Comparison of ENCODE assay signal across 1 cellular context in the genomic region with DNA sequence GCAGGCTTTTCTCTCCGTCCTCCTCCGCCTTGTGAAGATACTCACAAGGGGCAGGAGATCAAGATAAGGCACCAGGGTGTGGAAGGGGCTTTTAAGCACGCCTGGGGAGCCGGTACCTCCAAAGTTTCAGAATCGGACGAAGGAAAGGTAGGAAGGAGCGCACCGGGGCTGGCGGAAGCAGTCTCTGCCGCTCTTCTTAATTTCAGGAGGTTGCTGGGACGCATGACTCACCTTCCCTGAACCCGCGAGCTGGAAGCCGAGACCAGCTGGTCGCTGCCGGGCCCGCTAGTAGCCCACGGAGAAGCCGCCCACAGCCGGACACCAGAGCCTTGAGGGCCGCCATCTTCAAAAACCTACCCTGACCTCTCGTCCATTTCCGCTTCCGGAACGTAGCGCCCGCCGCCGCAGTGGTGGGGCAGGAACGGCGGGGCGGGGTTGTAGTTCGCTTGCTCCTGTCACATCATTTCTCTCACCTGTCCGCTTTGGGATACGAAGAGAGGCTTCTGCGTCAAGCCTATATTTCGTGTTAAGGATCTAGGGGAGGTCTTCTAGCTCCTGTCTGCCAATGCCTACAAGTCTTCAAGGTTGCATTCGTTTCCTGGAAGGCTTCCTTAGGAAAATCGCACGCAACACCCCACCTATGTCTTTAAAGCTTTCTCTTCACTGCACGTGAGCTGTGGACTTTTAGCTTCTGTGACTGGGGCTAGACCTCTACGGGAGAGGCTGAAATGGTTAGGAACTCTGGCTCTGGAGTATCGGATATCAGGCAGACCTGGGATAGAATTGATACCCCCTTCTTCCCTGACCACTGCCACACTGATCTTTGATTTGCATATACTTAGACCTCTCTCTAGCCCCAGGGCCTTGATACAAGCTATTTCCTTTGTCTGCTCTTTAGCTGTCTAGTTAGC.
TF ChIP-seq lines count a peak whose summit lies in the region.

A gene (minus strand): TSS at position 355 of the 911 bp plus-strand sequence. CDS start 12 bp downstream, at position 343.

TF ChIP-seq in HepG2, 621 proteins besides CTCF, POLR2A, EP300 and RAD21 (continued from another document and continues in another):
- TF ChIP-seq, protein P1, sequence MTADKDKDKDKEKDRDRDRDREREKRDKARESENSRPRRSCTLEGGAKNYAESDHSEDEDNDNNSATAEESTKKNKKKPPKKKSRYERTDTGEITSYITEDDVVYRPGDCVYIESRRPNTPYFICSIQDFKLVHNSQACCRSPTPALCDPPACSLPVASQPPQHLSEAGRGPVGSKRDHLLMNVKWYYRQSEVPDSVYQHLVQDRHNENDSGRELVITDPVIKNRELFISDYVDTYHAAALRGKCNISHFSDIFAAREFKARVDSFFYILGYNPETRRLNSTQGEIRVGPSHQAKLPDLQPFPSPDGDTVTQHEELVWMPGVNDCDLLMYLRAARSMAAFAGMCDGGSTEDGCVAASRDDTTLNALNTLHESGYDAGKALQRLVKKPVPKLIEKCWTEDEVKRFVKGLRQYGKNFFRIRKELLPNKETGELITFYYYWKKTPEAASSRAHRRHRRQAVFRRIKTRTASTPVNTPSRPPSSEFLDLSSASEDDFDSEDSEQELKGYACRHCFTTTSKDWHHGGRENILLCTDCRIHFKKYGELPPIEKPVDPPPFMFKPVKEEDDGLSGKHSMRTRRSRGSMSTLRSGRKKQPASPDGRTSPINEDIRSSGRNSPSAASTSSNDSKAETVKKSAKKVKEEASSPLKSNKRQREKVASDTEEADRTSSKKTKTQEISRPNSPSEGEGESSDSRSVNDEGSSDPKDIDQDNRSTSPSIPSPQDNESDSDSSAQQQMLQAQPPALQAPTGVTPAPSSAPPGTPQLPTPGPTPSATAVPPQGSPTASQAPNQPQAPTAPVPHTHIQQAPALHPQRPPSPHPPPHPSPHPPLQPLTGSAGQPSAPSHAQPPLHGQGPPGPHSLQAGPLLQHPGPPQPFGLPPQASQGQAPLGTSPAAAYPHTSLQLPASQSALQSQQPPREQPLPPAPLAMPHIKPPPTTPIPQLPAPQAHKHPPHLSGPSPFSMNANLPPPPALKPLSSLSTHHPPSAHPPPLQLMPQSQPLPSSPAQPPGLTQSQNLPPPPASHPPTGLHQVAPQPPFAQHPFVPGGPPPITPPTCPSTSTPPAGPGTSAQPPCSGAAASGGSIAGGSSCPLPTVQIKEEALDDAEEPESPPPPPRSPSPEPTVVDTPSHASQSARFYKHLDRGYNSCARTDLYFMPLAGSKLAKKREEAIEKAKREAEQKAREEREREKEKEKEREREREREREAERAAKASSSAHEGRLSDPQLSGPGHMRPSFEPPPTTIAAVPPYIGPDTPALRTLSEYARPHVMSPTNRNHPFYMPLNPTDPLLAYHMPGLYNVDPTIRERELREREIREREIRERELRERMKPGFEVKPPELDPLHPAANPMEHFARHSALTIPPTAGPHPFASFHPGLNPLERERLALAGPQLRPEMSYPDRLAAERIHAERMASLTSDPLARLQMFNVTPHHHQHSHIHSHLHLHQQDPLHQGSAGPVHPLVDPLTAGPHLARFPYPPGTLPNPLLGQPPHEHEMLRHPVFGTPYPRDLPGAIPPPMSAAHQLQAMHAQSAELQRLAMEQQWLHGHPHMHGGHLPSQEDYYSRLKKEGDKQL (CRISPR knock-in tag; IDR thresholded peaks at IDR 0.05; ENCODE audit: low read depth) = no peak
- TF ChIP-seq ZFP37 (CRISPR knock-in tag; IDR thresholded peaks at IDR 0.05; ENCODE audit: borderline replicate concordance) (peak; percentile 72; the same call in 1 of the 2 replicates), TBX3 (IDR thresholded peaks at IDR 0.05; ENCODE audit: borderline replicate concordance) (no peak), ZNF563 (CRISPR knock-in tag; IDR thresholded peaks at IDR 0.05) (peak; percentile 69), ZBTB20 (CRISPR knock-in tag; IDR thresholded peaks at IDR 0.05; ENCODE audit: borderline replicate concordance, low read depth) (no peak), TOE1 (CRISPR knock-in tag; IDR thresholded peaks at IDR 0.05) (no peak), JUN (CRISPR knock-in tag; IDR thresholded peaks at IDR 0.05) (no peak), ZNF326 (CRISPR knock-in tag; IDR thresholded peaks at IDR 0.05; ENCODE audit: borderline replicate concordance) (no peak), GABPA (IDR thresholded peaks at IDR 0.05; ENCODE audit: low read depth, low read length) (peak; percentile 94), GABPA (CRISPR knock-in tag; IDR thresholded peaks at IDR 0.05; ENCODE audit: low read depth) (peak; percentile 100), PHF5A (CRISPR knock-in tag; IDR thresholded peaks at IDR 0.05; ENCODE audit: low read depth, unreplicated experiment) (no peak), IKZF1 (IDR thresholded peaks at IDR 0.05) (no peak), SP1 (IDR thresholded peaks at IDR 0.05) (no peak), SP1 (CRISPR knock-in tag; IDR thresholded peaks at IDR 0.05) (peak; percentile 53; the same call in 1 of the 2 replicates), ZBTB21 (CRISPR knock-in tag; IDR thresholded peaks at IDR 0.05) (0 out of 2 replicates have a peak, but pooled peaks have one; percentile 18), RXRB (CRISPR knock-in tag; IDR thresholded peaks at IDR 0.05; ENCODE audit: borderline replicate concordance) (peak; percentile 64), NAIF1 (CRISPR knock-in tag; IDR thresholded peaks at IDR 0.05; ENCODE audit: borderline replicate concordance) (0 out of 2 replicates have a peak, but pooled peaks have one; percentile 22), SRSF4 (IDR thresholded peaks at IDR 0.05; ENCODE audit: low read depth, low read length, poor library complexity, severe bottlenecking) (no peak), ZNF430 (CRISPR knock-in tag; IDR thresholded peaks at IDR 0.05) (peak; percentile 76), ZKSCAN8 (CRISPR knock-in tag; IDR thresholded peaks at IDR 0.05; ENCODE audit: borderline replicate concordance) (peak; percentile 80; the same call in 1 of the 2 replicates), KMT2A (CRISPR knock-in tag; IDR thresholded peaks at IDR 0.05) (peak; percentile 95; the same call in 1 of the 2 replicates)
- TF ChIP-seq, protein P2, sequence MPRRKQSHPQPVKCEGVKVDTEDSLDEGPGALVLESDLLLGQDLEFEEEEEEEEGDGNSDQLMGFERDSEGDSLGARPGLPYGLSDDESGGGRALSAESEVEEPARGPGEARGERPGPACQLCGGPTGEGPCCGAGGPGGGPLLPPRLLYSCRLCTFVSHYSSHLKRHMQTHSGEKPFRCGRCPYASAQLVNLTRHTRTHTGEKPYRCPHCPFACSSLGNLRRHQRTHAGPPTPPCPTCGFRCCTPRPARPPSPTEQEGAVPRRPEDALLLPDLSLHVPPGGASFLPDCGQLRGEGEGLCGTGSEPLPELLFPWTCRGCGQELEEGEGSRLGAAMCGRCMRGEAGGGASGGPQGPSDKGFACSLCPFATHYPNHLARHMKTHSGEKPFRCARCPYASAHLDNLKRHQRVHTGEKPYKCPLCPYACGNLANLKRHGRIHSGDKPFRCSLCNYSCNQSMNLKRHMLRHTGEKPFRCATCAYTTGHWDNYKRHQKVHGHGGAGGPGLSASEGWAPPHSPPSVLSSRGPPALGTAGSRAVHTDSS (CRISPR knock-in tag; conservative IDR thresholded peaks at IDR 0.05) = no peak
- TF ChIP-seq, protein P3, sequence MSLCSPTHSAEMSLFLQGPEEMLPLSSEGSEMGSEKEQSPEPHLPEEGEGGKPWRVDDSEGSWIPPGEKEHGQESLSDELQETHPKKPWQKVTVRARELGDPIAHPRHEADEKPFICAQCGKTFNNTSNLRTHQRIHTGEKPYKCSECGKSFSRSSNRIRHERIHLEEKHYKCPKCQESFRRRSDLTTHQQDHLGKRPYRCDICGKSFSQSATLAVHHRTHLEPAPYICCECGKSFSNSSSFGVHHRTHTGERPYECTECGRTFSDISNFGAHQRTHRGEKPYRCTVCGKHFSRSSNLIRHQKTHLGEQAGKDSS (CRISPR knock-in tag; IDR thresholded peaks at IDR 0.05; ENCODE audit: borderline replicate concordance, low read depth) = no peak; the same call in 1 of the 2 replicates
- TF ChIP-seq, protein P4, sequence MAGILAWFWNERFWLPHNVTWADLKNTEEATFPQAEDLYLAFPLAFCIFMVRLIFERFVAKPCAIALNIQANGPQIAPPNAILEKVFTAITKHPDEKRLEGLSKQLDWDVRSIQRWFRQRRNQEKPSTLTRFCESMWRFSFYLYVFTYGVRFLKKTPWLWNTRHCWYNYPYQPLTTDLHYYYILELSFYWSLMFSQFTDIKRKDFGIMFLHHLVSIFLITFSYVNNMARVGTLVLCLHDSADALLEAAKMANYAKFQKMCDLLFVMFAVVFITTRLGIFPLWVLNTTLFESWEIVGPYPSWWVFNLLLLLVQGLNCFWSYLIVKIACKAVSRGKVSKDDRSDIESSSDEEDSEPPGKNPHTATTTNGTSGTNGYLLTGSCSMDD (CRISPR knock-in tag; IDR thresholded peaks at IDR 0.05) = no peak
- TF ChIP-seq, protein P5, sequence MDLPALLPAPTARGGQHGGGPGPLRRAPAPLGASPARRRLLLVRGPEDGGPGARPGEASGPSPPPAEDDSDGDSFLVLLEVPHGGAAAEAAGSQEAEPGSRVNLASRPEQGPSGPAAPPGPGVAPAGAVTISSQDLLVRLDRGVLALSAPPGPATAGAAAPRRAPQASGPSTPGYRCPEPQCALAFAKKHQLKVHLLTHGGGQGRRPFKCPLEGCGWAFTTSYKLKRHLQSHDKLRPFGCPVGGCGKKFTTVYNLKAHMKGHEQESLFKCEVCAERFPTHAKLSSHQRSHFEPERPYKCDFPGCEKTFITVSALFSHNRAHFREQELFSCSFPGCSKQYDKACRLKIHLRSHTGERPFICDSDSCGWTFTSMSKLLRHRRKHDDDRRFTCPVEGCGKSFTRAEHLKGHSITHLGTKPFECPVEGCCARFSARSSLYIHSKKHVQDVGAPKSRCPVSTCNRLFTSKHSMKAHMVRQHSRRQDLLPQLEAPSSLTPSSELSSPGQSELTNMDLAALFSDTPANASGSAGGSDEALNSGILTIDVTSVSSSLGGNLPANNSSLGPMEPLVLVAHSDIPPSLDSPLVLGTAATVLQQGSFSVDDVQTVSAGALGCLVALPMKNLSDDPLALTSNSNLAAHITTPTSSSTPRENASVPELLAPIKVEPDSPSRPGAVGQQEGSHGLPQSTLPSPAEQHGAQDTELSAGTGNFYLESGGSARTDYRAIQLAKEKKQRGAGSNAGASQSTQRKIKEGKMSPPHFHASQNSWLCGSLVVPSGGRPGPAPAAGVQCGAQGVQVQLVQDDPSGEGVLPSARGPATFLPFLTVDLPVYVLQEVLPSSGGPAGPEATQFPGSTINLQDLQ (CRISPR knock-in tag; IDR thresholded peaks at IDR 0.05) = no peak
- TF ChIP-seq, protein P6, sequence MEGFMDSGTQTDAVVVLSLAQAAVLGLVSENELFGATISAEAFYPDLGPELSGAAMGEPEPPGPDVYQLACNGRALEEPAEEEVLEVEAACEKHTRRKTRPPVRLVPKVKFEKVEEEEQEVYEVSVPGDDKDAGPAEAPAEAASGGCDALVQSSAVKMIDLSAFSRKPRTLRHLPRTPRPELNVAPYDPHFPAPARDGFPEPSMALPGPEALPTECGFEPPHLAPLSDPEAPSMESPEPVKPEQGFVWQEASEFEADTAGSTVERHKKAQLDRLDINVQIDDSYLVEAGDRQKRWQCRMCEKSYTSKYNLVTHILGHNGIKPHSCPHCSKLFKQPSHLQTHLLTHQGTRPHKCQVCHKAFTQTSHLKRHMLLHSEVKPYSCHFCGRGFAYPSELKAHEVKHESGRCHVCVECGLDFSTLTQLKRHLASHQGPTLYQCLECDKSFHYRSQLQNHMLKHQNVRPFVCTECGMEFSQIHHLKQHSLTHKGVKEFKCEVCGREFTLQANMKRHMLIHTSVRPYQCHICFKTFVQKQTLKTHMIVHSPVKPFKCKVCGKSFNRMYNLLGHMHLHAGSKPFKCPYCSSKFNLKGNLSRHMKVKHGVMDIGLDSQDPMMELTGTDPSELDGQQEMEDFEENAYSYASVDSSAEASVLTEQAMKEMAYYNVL (CRISPR knock-in tag; IDR thresholded peaks at IDR 0.05; ENCODE audit: borderline replicate concordance) = peak; percentile 75; the same call in 1 of the 2 replicates
- TF ChIP-seq, protein P7, sequence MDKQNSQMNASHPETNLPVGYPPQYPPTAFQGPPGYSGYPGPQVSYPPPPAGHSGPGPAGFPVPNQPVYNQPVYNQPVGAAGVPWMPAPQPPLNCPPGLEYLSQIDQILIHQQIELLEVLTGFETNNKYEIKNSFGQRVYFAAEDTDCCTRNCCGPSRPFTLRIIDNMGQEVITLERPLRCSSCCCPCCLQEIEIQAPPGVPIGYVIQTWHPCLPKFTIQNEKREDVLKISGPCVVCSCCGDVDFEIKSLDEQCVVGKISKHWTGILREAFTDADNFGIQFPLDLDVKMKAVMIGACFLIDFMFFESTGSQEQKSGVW (CRISPR knock-in tag; IDR thresholded peaks at IDR 0.05; ENCODE audit: borderline replicate concordance) = no peak
- TF ChIP-seq, protein P8, sequence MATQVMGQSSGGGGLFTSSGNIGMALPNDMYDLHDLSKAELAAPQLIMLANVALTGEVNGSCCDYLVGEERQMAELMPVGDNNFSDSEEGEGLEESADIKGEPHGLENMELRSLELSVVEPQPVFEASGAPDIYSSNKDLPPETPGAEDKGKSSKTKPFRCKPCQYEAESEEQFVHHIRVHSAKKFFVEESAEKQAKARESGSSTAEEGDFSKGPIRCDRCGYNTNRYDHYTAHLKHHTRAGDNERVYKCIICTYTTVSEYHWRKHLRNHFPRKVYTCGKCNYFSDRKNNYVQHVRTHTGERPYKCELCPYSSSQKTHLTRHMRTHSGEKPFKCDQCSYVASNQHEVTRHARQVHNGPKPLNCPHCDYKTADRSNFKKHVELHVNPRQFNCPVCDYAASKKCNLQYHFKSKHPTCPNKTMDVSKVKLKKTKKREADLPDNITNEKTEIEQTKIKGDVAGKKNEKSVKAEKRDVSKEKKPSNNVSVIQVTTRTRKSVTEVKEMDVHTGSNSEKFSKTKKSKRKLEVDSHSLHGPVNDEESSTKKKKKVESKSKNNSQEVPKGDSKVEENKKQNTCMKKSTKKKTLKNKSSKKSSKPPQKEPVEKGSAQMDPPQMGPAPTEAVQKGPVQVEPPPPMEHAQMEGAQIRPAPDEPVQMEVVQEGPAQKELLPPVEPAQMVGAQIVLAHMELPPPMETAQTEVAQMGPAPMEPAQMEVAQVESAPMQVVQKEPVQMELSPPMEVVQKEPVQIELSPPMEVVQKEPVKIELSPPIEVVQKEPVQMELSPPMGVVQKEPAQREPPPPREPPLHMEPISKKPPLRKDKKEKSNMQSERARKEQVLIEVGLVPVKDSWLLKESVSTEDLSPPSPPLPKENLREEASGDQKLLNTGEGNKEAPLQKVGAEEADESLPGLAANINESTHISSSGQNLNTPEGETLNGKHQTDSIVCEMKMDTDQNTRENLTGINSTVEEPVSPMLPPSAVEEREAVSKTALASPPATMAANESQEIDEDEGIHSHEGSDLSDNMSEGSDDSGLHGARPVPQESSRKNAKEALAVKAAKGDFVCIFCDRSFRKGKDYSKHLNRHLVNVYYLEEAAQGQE (IDR thresholded peaks at IDR 0.05; ENCODE audit: borderline replicate concordance in 1 of 2, low read depth in 1 of 2, low read length in 2 of 2) = no peak
- TF ChIP-seq, protein P9, sequence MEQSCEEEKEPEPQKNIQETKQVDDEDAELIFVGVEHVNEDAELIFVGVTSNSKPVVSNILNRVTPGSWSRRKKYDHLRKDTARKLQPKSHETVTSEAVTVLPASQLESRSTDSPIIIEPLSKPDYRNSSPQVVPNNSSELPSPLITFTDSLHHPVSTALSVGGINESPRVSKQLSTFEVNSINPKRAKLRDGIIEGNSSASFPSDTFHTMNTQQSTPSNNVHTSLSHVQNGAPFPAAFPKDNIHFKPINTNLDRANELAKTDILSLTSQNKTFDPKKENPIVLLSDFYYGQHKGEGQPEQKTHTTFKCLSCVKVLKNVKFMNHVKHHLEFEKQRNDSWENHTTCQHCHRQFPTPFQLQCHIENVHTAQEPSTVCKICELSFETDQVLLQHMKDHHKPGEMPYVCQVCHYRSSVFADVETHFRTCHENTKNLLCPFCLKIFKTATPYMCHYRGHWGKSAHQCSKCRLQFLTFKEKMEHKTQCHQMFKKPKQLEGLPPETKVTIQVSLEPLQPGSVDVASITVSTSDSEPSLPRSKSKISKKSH (CRISPR knock-in tag; IDR thresholded peaks at IDR 0.05; ENCODE audit: borderline replicate concordance) = no peak
